Comparison of ENCODE assay signal across 6 cellular contexts in genomic region chr19:45729774-45730388, GRCh38. TPM values are rescaled to one million over a fixed set of nuclear protein-coding genes. Genes with fewer than 3 reads are reported as not detected.
A peak's percentile ranks its signal among the peaks of the same experiment; 100 is the strongest.
DNase-seq lines count a peak whose midpoint lies in the region; ATAC-seq and TF ChIP-seq lines count a peak whose summit lies in the region.

No MANE protein-coding gene starts in this region.

- no peaks in the 10 kb centered on the region for H3K27me3 Mint-ChIP-seq in natural killer cell treated with Interleukin-12 subunit alpha and Interleukin-12 subunit beta and Interleukin-15 and Interleukin-18, amount 100 ng/mL, for 72 hours

- peak overlapping the region; percentile 99 for H3K4me3 Mint-ChIP-seq in natural killer cell treated with Interleukin-12 subunit alpha and Interleukin-12 subunit beta and Interleukin-15 and Interleukin-18, amount 100 ng/mL, for 72 hours

- no peak for TF ChIP-seq POLR2A in body of pancreas (IDR thresholded peaks at IDR 0.05)

- no peaks in the 10 kb centered on the region for H3K27me3 ChIP-seq in body of pancreas

- WGBS in body of pancreas, 2 donors: 8 to 10% methylated on average over 12 of the region's 12 CpGs

- peak overlapping the region; percentile 74 to 92 for H3K27ac Mint-ChIP-seq in natural killer cell treated with Interleukin-12 subunit alpha and Interleukin-12 subunit beta and Interleukin-15 and Interleukin-18, amount 100 ng/mL, for 72 hours

- H3K36me3 ChIP-seq in body of pancreas (replicated peaks in 1 of 2; ENCODE audit: insufficient read depth in 1 of 2, low read depth in 2 of 2): no peaks in the 10 kb centered on the region

- TF ChIP-seq CTCF in body of pancreas (IDR thresholded peaks at IDR 0.05): no peak

- no peaks in the 10 kb centered on the region for H3K36me3 Mint-ChIP-seq in natural killer cell treated with Interleukin-12 subunit alpha and Interleukin-12 subunit beta and Interleukin-15 and Interleukin-18, amount 100 ng/mL, for 72 hours

- DNase-seq in HuH-7.5 (ENCODE audit: low spot score) (peak; percentile 33), body of pancreas (peak in 1 of 4 donors; percentile 30), posterior vena cava (ENCODE audit: low spot score) (no peak)
- DNase-seq in natural killer cell treated with Interleukin-12 subunit alpha and Interleukin-12 subunit beta and Interleukin-15 and Interleukin-18, amount 100 ng/mL, for 72 hours (ENCODE audit: low spot score): no peak

- ATAC-seq in body of pancreas (no peak), HG03108 (IDR thresholded peaks at IDR 0.05; ENCODE audit: unreplicated experiment) (no peak), GM18520 (IDR thresholded peaks at IDR 0.05; ENCODE audit: unreplicated experiment) (no peak)
- no peak for ATAC-seq in natural killer cell treated with Interleukin-12 subunit alpha and Interleukin-12 subunit beta and Interleukin-15 and Interleukin-18, amount 100 ng/mL, for 72 hours

- peaks cover 25 to 29% of the 10 kb centered on the region in 2 donors for H3K4me1 Mint-ChIP-seq in natural killer cell treated with Interleukin-12 subunit alpha and Interleukin-12 subunit beta and Interleukin-15 and Interleukin-18, amount 100 ng/mL, for 72 hours (ENCODE audit: low read depth in 2 of 2)

- intact Hi-C loops in body of pancreas (cut with DNase I) (no loop called here), posterior vena cava (cut with DNase I) (no loop called here)

- H3K4me1 ChIP-seq in body of pancreas: peaks cover 32% of the 10 kb centered on the region

- H3K4me3 ChIP-seq in body of pancreas: peak overlapping the region; percentile 50 to 67

- H3K9me3 ChIP-seq in body of pancreas: no peaks in the 10 kb centered on the region

- no peaks in the 10 kb centered on the region for H3K9me3 Mint-ChIP-seq in natural killer cell treated with Interleukin-12 subunit alpha and Interleukin-12 subunit beta and Interleukin-15 and Interleukin-18, amount 100 ng/mL, for 72 hours

- peak overlapping the region in 3 of 4 donors; percentile 62 to 82 (median 65) for H3K27ac ChIP-seq in body of pancreas

RNA-seq across cellular contexts. Expression of gene FBXO46, which starts 0.8 kb away (rescaled TPM):
- 10 to 100 TPM in 1 of 2 donors, 1 to 10 TPM in 1; 7.8 to 11.9 TPM for total RNA-seq in body of pancreas
- 10 to 100 TPM; 36.9 to 53.8 TPM for total RNA-seq in natural killer cell treated with Interleukin-12 subunit alpha and Interleukin-12 subunit beta and Interleukin-15 and Interleukin-18, amount 100 ng/mL, for 72 hours
- total RNA-seq in posterior vena cava: 10 to 100 TPM; 11.2 to 12.3 TPM

RNA-seq across cellular contexts. Expression of gene MEIOSIN, which starts 3.4 kb away (rescaled TPM):
- total RNA-seq in body of pancreas (not detected), posterior vena cava (not detected)
- total RNA-seq in natural killer cell treated with Interleukin-12 subunit alpha and Interleukin-12 subunit beta and Interleukin-15 and Interleukin-18, amount 100 ng/mL, for 72 hours: not detected

RNA-seq across cellular contexts. Expression of gene QPCTL, which starts 37.4 kb away (rescaled TPM):
- total RNA-seq in body of pancreas: 1 to 10 TPM; 2.1 to 4.0 TPM
- total RNA-seq in natural killer cell treated with Interleukin-12 subunit alpha and Interleukin-12 subunit beta and Interleukin-15 and Interleukin-18, amount 100 ng/mL, for 72 hours: 10 to 100 TPM in 1 of 2 donors, 1 to 10 TPM in 1; 8.4 to 22.7 TPM
- 1 to 10 TPM; 3.1 to 4.5 TPM for total RNA-seq in posterior vena cava

RNA-seq across cellular contexts. Expression of gene SNRPD2, which starts 38.1 kb away (rescaled TPM):
- total RNA-seq in body of pancreas (10 to 100 TPM; 25.1 to 66.4 TPM), posterior vena cava (100 to 1,000 TPM; 244 to 250 TPM)
- 100 to 1,000 TPM; 389 to 427 TPM for total RNA-seq in natural killer cell treated with Interleukin-12 subunit alpha and Interleukin-12 subunit beta and Interleukin-15 and Interleukin-18, amount 100 ng/mL, for 72 hours

RNA-seq across cellular contexts. Expression of gene SIX5, which starts 39.2 kb away (rescaled TPM):
- total RNA-seq in body of pancreas: 10 to 100 TPM; 21.0 to 60.3 TPM
- 1 to 10 TPM; 3.0 to 3.6 TPM for total RNA-seq in natural killer cell treated with Interleukin-12 subunit alpha and Interleukin-12 subunit beta and Interleukin-15 and Interleukin-18, amount 100 ng/mL, for 72 hours
- 10 to 100 TPM; 14.9 to 22.4 TPM for total RNA-seq in posterior vena cava
